Comparison of ENCODE assay signal across 8 cellular contexts in genomic region chr20:16528078-16528477, GRCh38. TPM values are rescaled to one million over a fixed set of nuclear protein-coding genes. Genes with fewer than 3 reads are reported as not detected.
A peak's percentile ranks its signal among the peaks of the same experiment; 100 is the strongest.
DNase-seq lines count a peak whose midpoint lies in the region; ATAC-seq lines count a peak whose summit lies in the region.

No MANE protein-coding gene starts in this region.

- ATAC-seq in HG02610 (IDR thresholded peaks at IDR 0.05; ENCODE audit: unreplicated experiment) (no peak), GM18873 (IDR thresholded peaks at IDR 0.05; ENCODE audit: low FRiP score, unreplicated experiment) (no peak)

- peak; percentile 10 for DNase-seq in DMS79 (lab: John Stamatoyannopoulos, UW)
- no peak for DNase-seq in DMS79 treated with DMSO at 0.1 percent for 48 hours (lab: John Stamatoyannopoulos, UW)
- peak; percentile 96 for DNase-seq in SHP77 treated with DMSO at 0.1 percent for 48 hours (lab: John Stamatoyannopoulos, UW)
- peak; percentile 39 for DNase-seq in iPS-NIHi7 (ENCODE audit: extremely low spot score)
- DNase-seq in ureter (ENCODE audit: low spot score), result peak; percentile 66
- no peak for DNase-seq in activated T-cell treated with anti-CD3 and anti-CD28 coated beads, Interleukin-2, amount 50 U/mL, for 1 hour

RNA-seq across cellular contexts. Expression of gene KIF16B, which starts 45.2 kb away (rescaled TPM):
- 30.4 TPM for total RNA-seq in ureter

Comparison
In these comparisons a context has a peak if more than half of its experiments do, and no peak if none do; other contexts are left out.
1. DNase-seq: peak in DMS79 (single experiment), SHP77 treated with DMSO at 0.1 percent for 48 hours (single experiment), iPS-NIHi7 (single experiment) and ureter (single experiment); none in DMS79 treated with DMSO at 0.1 percent for 48 hours (single experiment) and activated T-cell treated with anti-CD3 and anti-CD28 coated beads, Interleukin-2, amount 50 U/mL, for 1 hour (single experiment).